8 cellular contexts compared by ENCODE assay signal in genomic region chr20:23937303-23938117, GRCh38. TPM values are rescaled to one million over a fixed set of nuclear protein-coding genes. Genes with fewer than 3 reads are reported as not detected.
DNase-seq lines count a peak whose midpoint lies in the region; ATAC-seq and TF ChIP-seq lines count a peak whose summit lies in the region.

No MANE protein-coding gene starts in this region.

- H3K27me3 Mint-ChIP-seq in HFFc6 (ENCODE audit: insufficient read depth): peaks cover 3% of the 10 kb centered on the region; the same call in 1 of the 2 replicates
- H3K27me3 Mint-ChIP-seq in activated CD4-positive, alpha-beta memory T cell treated with anti-CD3 and anti-CD28 coated beads for 36 hours: no peaks in the 10 kb centered on the region
- peaks cover 8 to 10% of the 10 kb centered on the region in 2 donors for H3K27me3 Mint-ChIP-seq in effector memory CD8-positive, alpha-beta T cell

- intact Hi-C loops in activated CD4-positive, alpha-beta memory T cell treated with anti-CD3 and anti-CD28 coated beads for 36 hours (cut with micrococcal nuclease): loop anchor here (1.0 to 5.0 kb wide), 2 partner anchors 60 to 163 kb away; no protein-coding TSS in a partner anchor

- no peak overlapping the region for H3K23ac ChIP-seq in mesenchymal stem cell (ENCODE audit: low read length in 2 of 2)

- H3K27ac Mint-ChIP-seq in HFFc6: no peak overlapping the region
- no peak overlapping the region for H3K27ac Mint-ChIP-seq in activated CD4-positive, alpha-beta memory T cell treated with anti-CD3 and anti-CD28 coated beads for 36 hours
- H3K27ac Mint-ChIP-seq in effector memory CD8-positive, alpha-beta T cell: no peak overlapping the region

- no peaks in the 10 kb centered on the region for H3K4me1 ChIP-seq in mesenchymal stem cell (ENCODE audit: control insufficient read depth, insufficient read depth, low read depth, low read length)

- no peaks in the 10 kb centered on the region for H3K79me1 ChIP-seq in mesenchymal stem cell (replicated peaks; ENCODE audit: low read length, poor library complexity, severe bottlenecking)

- no peaks in the 10 kb centered on the region for H3K36me3 Mint-ChIP-seq in HFFc6 (ENCODE audit: low read depth)
- no peaks in the 10 kb centered on the region for H3K36me3 Mint-ChIP-seq in activated CD4-positive, alpha-beta memory T cell treated with anti-CD3 and anti-CD28 coated beads for 36 hours
- H3K36me3 Mint-ChIP-seq in effector memory CD8-positive, alpha-beta T cell (ENCODE audit: insufficient read depth): no peaks in the 10 kb centered on the region

- peak overlapping the region in 1 of 2 experiments; percentile 57 for H3K14ac ChIP-seq in mesenchymal stem cell (ENCODE audit: low read length in 2 of 2)

- peak; percentile 82 for TF ChIP-seq CTCF in HFFc6 (IDR thresholded peaks at IDR 0.05)

- H2AK5ac ChIP-seq in mesenchymal stem cell (ENCODE audit: low read length, severe bottlenecking): no peak overlapping the region

- peak overlapping the region; percentile 14 for H2AFZ ChIP-seq in mesenchymal stem cell (ENCODE audit: low read depth, low read length)

- no peak overlapping the region for H3K4me3 Mint-ChIP-seq in HFFc6
- no peak overlapping the region for H3K4me3 Mint-ChIP-seq in activated CD4-positive, alpha-beta memory T cell treated with anti-CD3 and anti-CD28 coated beads for 36 hours
- H3K4me3 Mint-ChIP-seq in effector memory CD8-positive, alpha-beta T cell: no peak overlapping the region

- no peak overlapping the region for H3K4ac ChIP-seq in mesenchymal stem cell (ENCODE audit: low read depth in 1 of 2, low read length in 2 of 2)

- H3K4me2 ChIP-seq in mesenchymal stem cell (ENCODE audit: low read length, poor library complexity, severe bottlenecking): no peak overlapping the region

- no peak overlapping the region for H4K8ac ChIP-seq in mesenchymal stem cell (ENCODE audit: low read length)

- H3K9me3 ChIP-seq in mesenchymal stem cell (ENCODE audit: control insufficient read depth, low read length): no peaks in the 10 kb centered on the region

- H2BK15ac ChIP-seq in mesenchymal stem cell (ENCODE audit: low read depth, poor library complexity, severe bottlenecking): no peak overlapping the region

- no peak overlapping the region for H2BK5ac ChIP-seq in mesenchymal stem cell (ENCODE audit: low read depth, low read length, poor library complexity, severe bottlenecking)

- no peak overlapping the region for H3K4me3 ChIP-seq in mesenchymal stem cell (ENCODE audit: insufficient read depth in 1 of 2, low read depth in 1 of 2, low read length in 2 of 2)

- POLR2A ChIA-PET in activated CD4-positive, alpha-beta memory T cell treated with anti-CD3 and anti-CD28 coated beads for 36 hours (lab: Charles Lee): no interaction called here

- no peak overlapping the region for H4K91ac ChIP-seq in mesenchymal stem cell (ENCODE audit: low read length)

- no peak overlapping the region for H3K27ac ChIP-seq in mesenchymal stem cell (ENCODE audit: low read length, poor library complexity, severe bottlenecking)

- no peak overlapping the region for H2BK12ac ChIP-seq in mesenchymal stem cell (ENCODE audit: low read length in 2 of 2)

- peaks cover 7 to 25% of the 10 kb centered on the region in 2 experiments for H3K27me3 ChIP-seq in mesenchymal stem cell (ENCODE audit: control insufficient read depth in 1 of 2, insufficient read depth in 1 of 2, low read length in 2 of 2)

- H3K4me1 Mint-ChIP-seq in HFFc6 (ENCODE audit: low read depth): no peaks in the 10 kb centered on the region
- H3K4me1 Mint-ChIP-seq in activated CD4-positive, alpha-beta memory T cell treated with anti-CD3 and anti-CD28 coated beads for 36 hours (ENCODE audit: low read depth): no peaks in the 10 kb centered on the region
- peaks cover 0 to 6% of the 10 kb centered on the region in 2 donors for H3K4me1 Mint-ChIP-seq in effector memory CD8-positive, alpha-beta T cell (ENCODE audit: low read depth in 2 of 2)

- H3K9me3 Mint-ChIP-seq in HFFc6: peaks cover 3% of the 10 kb centered on the region; the same call in 1 of the 2 replicates
- H3K9me3 Mint-ChIP-seq in activated CD4-positive, alpha-beta memory T cell treated with anti-CD3 and anti-CD28 coated beads for 36 hours: no peaks in the 10 kb centered on the region
- H3K9me3 Mint-ChIP-seq in effector memory CD8-positive, alpha-beta T cell: no peaks in the 10 kb centered on the region

- ATAC-seq in effector memory CD8-positive, alpha-beta T cell (replicated peaks): peak; percentile 100

- no peak overlapping the region for H2BK120ac ChIP-seq in mesenchymal stem cell (ENCODE audit: low read depth, low read length)

- DNase-seq in NCI-H1417 (lab: John Stamatoyannopoulos, UW) (peak; percentile 3 to 55 (median 15)), NCI-H1417 treated with DMSO at 0.1 percent for 48 hours (lab: John Stamatoyannopoulos, UW) (no peak), HFFc6 (peak; percentile 41), NCI-H2171 (lab: John Stamatoyannopoulos, UW) (peak; percentile 68), mesenchymal stem cell (peak; percentile 40)
- peak; percentile 70 for DNase-seq in activated CD4-positive, alpha-beta memory T cell treated with anti-CD3 and anti-CD28 coated beads for 36 hours
- DNase-seq in effector memory CD8-positive, alpha-beta T cell: peak; percentile 69 to 73 (median 72)
- DNase-seq in stimulated activated CD8-positive, alpha-beta memory T cell treated with anti-CD3 and anti-CD28 coated beads, Interleukin-2, amount 100 ng/mL, for 1 hour (ENCODE audit: low read depth in 2 of 2): peak; percentile 29 to 41

- no peak overlapping the region for H3K9ac ChIP-seq in mesenchymal stem cell (ENCODE audit: low read length)

- no peak overlapping the region for H3K18ac ChIP-seq in mesenchymal stem cell (ENCODE audit: low read depth in 1 of 2, low read length in 2 of 2)

- WGBS in mesenchymal stem cell: 0% methylated on average over 1 of the region's 3 CpGs

- no peaks in the 10 kb centered on the region for H3K36me3 ChIP-seq in mesenchymal stem cell (ENCODE audit: control insufficient read depth in 1 of 2, insufficient read depth in 2 of 2, low read depth in 1 of 2, low read length in 2 of 2)

- CTCF ChIA-PET in activated CD4-positive, alpha-beta memory T cell treated with anti-CD3 and anti-CD28 coated beads for 36 hours (lab: Charles Lee): interaction anchor here (0.5 to 3.1 kb wide), 15 partner anchors 9 to 980 kb away, joined by 3 to 23 read pairs (median 5); no protein-coding TSS in a partner anchor

RNA-seq across cellular contexts. Expression of gene GGTLC1, which starts 51.1 kb away (rescaled TPM):
- not detected for total RNA-seq in HFFc6 (2021; fragmentation: NEBNext Ultra II Directional; extraction: Animal tissue kit (Norgen Biotek cat#: 25700))
- total RNA-seq in activated CD4-positive, alpha-beta memory T cell treated with anti-CD3 and anti-CD28 coated beads for 36 hours: not detected
- not detected for polyA plus RNA-seq in mesenchymal stem cell (2013, experiment 1 of 2)
- polyA plus RNA-seq in mesenchymal stem cell (2013, experiment 2 of 2): not detected

RNA-seq across cellular contexts. Expression of gene CST5, which starts 58.0 kb away (rescaled TPM):
- not detected for total RNA-seq in HFFc6 (2021; fragmentation: NEBNext Ultra II Directional; extraction: Animal tissue kit (Norgen Biotek cat#: 25700))
- not detected for total RNA-seq in activated CD4-positive, alpha-beta memory T cell treated with anti-CD3 and anti-CD28 coated beads for 36 hours
- not detected for polyA plus RNA-seq in mesenchymal stem cell (2013, experiment 1 of 2)
- polyA plus RNA-seq in mesenchymal stem cell (2013, experiment 2 of 2): not detected
